In the genomic region with DNA sequence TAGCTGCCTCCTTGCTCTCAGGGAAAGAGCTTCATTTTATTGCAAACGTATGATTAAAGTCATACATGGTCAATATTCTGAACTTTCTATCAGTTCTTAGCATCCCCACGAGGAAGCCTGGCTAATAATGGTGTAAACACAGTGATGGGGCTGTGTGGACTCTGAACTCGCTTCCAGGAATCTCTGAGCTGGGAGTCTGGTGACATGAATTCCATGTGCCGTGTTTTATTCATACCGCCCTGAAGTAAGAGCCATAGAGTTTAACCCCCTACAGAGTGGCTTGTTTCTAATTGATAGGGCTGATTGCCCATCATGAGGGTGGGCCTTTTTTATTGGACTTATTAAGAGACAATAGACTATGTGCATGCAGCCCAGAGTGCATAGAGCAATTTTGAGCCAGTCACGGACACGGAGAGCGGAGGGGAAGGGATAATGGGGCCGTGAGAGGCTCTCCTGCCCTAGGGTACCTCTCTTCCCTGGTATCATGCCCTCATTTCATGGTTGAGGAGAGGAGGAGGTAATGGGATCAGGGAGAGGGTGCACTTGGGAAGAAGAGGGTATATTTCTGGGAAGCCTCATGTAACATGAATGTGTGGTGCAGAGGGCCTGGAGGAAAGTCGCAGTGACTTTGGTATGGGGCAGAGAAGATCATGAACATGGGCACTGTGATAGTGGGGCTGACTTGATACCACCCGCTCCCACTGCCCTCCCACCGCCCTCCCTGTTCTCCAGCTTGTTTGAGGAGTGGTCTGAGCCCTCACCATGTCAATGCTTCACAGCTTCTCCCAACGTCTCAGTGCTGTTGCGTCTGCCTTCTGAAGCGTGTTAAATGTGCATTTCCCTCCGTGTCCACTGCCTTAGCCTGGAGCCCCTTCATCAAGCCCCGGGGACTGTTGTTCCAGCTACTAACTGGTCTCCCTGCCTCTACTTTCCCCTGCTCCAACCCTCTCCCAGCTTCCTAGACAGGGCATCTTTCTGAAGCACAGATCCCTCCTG, we compare ENCODE assay signal across 9 cellular contexts.
DNase-seq lines count a peak whose midpoint lies in the region; ATAC-seq and TF ChIP-seq lines count a peak whose summit lies in the region.
"Had no signal": no experiment of that assay in that cellular context is flagged by ENCODE, and none has a peak within 500 bp of the region (broad histone marks: within the 10 kb centered on the region; RNA-seq: fewer than 3 reads in every experiment).

No MANE protein-coding gene starts in this region.

- H3K9me3 ChIP-seq in stomach smooth muscle (ENCODE audit: control insufficient read depth in 2 of 2, low read length in 2 of 2), result no peaks in the 10 kb centered on the region

- peak overlapping the region; percentile 55 to 62 for H3K9ac ChIP-seq in stomach smooth muscle (ENCODE audit: low read length in 2 of 2)

- H3K4me3 ChIP-seq in stomach smooth muscle (ENCODE audit: low read length in 2 of 2), result peak overlapping the region; percentile 40 to 61
- H3K4me3 ChIP-seq: SK-N-MC had no signal

- H3K27me3 ChIP-seq in stomach smooth muscle (ENCODE audit: control insufficient read depth in 1 of 2, insufficient read depth in 2 of 2, low read length in 2 of 2), result no peaks in the 10 kb centered on the region

- H3K36me3 Mint-ChIP-seq in HFFc6 (ENCODE audit: low read depth), result peaks cover 20% of the 10 kb centered on the region

- peak overlapping the region; percentile 82 for H3K4me3 Mint-ChIP-seq in HFFc6

- H3K27me3 Mint-ChIP-seq in HFFc6 (ENCODE audit: insufficient read depth), result no peaks in the 10 kb centered on the region; the same call in 1 of the 2 replicates

- peaks cover 21% of the 10 kb centered on the region for H3K9me3 Mint-ChIP-seq in HFFc6

- peaks cover 61% of the 10 kb centered on the region for H3K4me1 ChIP-seq in stomach smooth muscle (ENCODE audit: control insufficient read depth, insufficient read depth, low read length)

- peak; percentile 39 for DNase-seq in HFFc6
- peak; percentile 71 for DNase-seq in astrocyte of the hippocampus (ENCODE audit: low read depth, low spot score)
- no peak for DNase-seq in left lobe of liver (ENCODE audit: low spot score)
- DNase-seq in stimulated activated CD4-positive, alpha-beta T cell treated with anti-CD3 and anti-CD28 coated beads, Interleukin-2, amount 100 ng/mL, for 24 hours, result no peak
- DNase-seq in HuH-7.5 (ENCODE audit: low spot score), result no peak
- no peak for DNase-seq in NCI-H526 treated with DMSO at 0.1 percent for 48 hours (lab: John Stamatoyannopoulos, UW)

- peak overlapping the region; percentile 86 for H3K27ac ChIP-seq in stomach smooth muscle (ENCODE audit: low read length)
- H3K27ac ChIP-seq: SK-N-MC had no signal

- H3K4me1 Mint-ChIP-seq in HFFc6 (ENCODE audit: low read depth), result peaks cover 59% of the 10 kb centered on the region

- ATAC-seq in left lobe of liver (peak; percentile 51), HG03565 (IDR thresholded peaks at IDR 0.05; ENCODE audit: unreplicated experiment) (no peak)

- H3K27ac Mint-ChIP-seq in HFFc6, result peak overlapping the region; percentile 97

- TF ChIP-seq CTCF in HFFc6 (IDR thresholded peaks at IDR 0.05), result no peak

- no peaks in the 10 kb centered on the region for H3K36me3 ChIP-seq in stomach smooth muscle (ENCODE audit: control insufficient read depth in 2 of 2, insufficient read depth in 2 of 2, low read length in 2 of 2)

Comparison
In these comparisons a context has a peak if more than half of its experiments do, and no peak if none do; other contexts are left out.
1. DNase-seq: peak in HFFc6 (single experiment) and astrocyte of the hippocampus (single experiment); none in left lobe of liver (single experiment), stimulated activated CD4-positive, alpha-beta T cell treated with anti-CD3 and anti-CD28 coated beads, Interleukin-2, amount 100 ng/mL, for 24 hours (0 of 2), HuH-7.5 (single experiment) and NCI-H526 treated with DMSO at 0.1 percent for 48 hours (single experiment).